In the genomic region with DNA sequence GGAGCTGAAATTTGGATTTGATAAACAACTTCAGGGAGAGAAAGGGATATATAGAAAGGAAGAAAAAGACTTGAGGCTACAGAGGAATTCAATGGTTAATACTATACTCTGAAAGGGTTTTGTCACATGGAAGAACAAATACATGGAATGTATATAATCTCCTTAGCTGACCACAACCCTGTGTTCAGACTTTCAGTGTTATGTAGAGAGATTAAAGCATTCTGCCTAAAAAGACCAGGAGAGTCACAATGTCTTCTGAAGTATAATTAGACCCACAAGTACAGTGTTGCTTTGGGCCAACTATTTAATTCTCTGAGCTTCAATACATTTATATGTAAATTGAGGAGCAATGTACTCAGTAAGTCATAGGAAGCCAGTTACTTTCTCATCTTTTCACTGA, we compare ENCODE assay signal across 33 cellular contexts.
"Had no signal": no experiment of that assay in that cellular context is flagged by ENCODE, and none has a peak within 500 bp of the region (broad histone marks: within the 10 kb centered on the region; RNA-seq: fewer than 3 reads in every experiment).

No MANE protein-coding gene starts in this region.

- H3K9me3 ChIP-seq: Peyer's patch had no signal

- H3K27ac ChIP-seq: brain microvascular endothelial cell, cardiac muscle cell, Peyer's patch, WERI-Rb-1 had no signal

- DNase-seq: activated CD4-positive, alpha-beta memory T cell treated with anti-CD3 and anti-CD28 coated beads, Interleukin-2, amount 10 ng/mL, durations not matched to agents 7 days and 5 days; activated CD4-positive, alpha-beta T cell treated with anti-CD3 and anti-CD28 coated beads for 1 hour; activated CD4-positive, alpha-beta T cell treated with anti-CD3 and anti-CD28 coated beads for 48 hours; activated CD4-positive, CD25-positive, alpha-beta regulatory T cell; activated CD8-positive, alpha-beta memory T cell treated with anti-CD3 and anti-CD28 coated beads for 24 hours; activated CD8-positive, alpha-beta memory T cell treated with anti-CD3 and anti-CD28 coated beads, Interleukin-2, amount 10 ng/mL, durations not matched to agents 7 days and 5 days; activated CD8-positive, alpha-beta memory T cell treated with anti-CD3 and anti-CD28 coated beads, Interleukin-2, amount 50 U/mL, for 48 hours; activated effector memory CD4-positive, alpha-beta T cell treated with Interleukin-2 at 50 U/mL for 16 hours; activated naive CD4-positive, alpha-beta T cell treated with anti-CD3 and anti-CD28 coated beads, Interleukin-2, amount 10 ng/mL, durations not matched to agents 7 days and 5 days; activated naive CD8-positive, alpha-beta T cell treated with anti-CD3 and anti-CD28 coated beads, Interleukin-2, amount 50 U/mL, for 24 hours; activated T-cell treated with anti-CD3 and anti-CD28 coated beads, Interleukin-2, amount 50 U/mL, for 48 hours; aorta; brain microvascular endothelial cell; Karpas-422; KBM-7; NCI-H1048; NCI-H1105 treated with DMSO at 0.1 percent for 48 hours; NCI-H1436; NCI-H1694; NCI-H1930; NCI-H2081 treated with DMSO at 0.1 percent for 48 hours; NCI-H226; NCI-H446 treated with DMSO at 0.1 percent for 48 hours; NCI-H524; NCI-H69; NK-92 treated with Interleukin-12 subunit alpha and Interleukin-12 subunit beta, amount 100 ng/mL, for 24 hours; PC-3; Peyer's patch; Right ventricle myocardium superior; T1000; WERI-Rb-1 had no signal

- H3K36me3 ChIP-seq: brain microvascular endothelial cell, cardiac muscle cell, Peyer's patch, WERI-Rb-1 had no signal

- H3K27me3 Mint-ChIP-seq: activated CD4-positive, alpha-beta memory T cell treated with anti-CD3 and anti-CD28 coated beads, Interleukin-2, amount 10 ng/mL, durations not matched to agents 7 days and 5 days; activated CD8-positive, alpha-beta memory T cell treated with anti-CD3 and anti-CD28 coated beads, Interleukin-2, amount 10 ng/mL, durations not matched to agents 7 days and 5 days; activated naive CD4-positive, alpha-beta T cell treated with anti-CD3 and anti-CD28 coated beads, Interleukin-2, amount 10 ng/mL, durations not matched to agents 7 days and 5 days; activated naive CD8-positive, alpha-beta T cell; activated naive CD8-positive, alpha-beta T cell treated with anti-CD3 and anti-CD28 coated beads, Interleukin-2, amount 50 U/mL, for 24 hours had no signal

- H3K4me3 Mint-ChIP-seq: activated CD4-positive, alpha-beta memory T cell treated with anti-CD3 and anti-CD28 coated beads, Interleukin-2, amount 10 ng/mL, durations not matched to agents 7 days and 5 days; activated CD8-positive, alpha-beta memory T cell treated with anti-CD3 and anti-CD28 coated beads, Interleukin-2, amount 10 ng/mL, durations not matched to agents 7 days and 5 days; activated naive CD4-positive, alpha-beta T cell treated with anti-CD3 and anti-CD28 coated beads, Interleukin-2, amount 10 ng/mL, durations not matched to agents 7 days and 5 days; activated naive CD8-positive, alpha-beta T cell; activated naive CD8-positive, alpha-beta T cell treated with anti-CD3 and anti-CD28 coated beads, Interleukin-2, amount 50 U/mL, for 24 hours had no signal

- H3K27ac Mint-ChIP-seq: activated CD4-positive, alpha-beta memory T cell treated with anti-CD3 and anti-CD28 coated beads, Interleukin-2, amount 10 ng/mL, durations not matched to agents 7 days and 5 days; activated CD8-positive, alpha-beta memory T cell treated with anti-CD3 and anti-CD28 coated beads, Interleukin-2, amount 10 ng/mL, durations not matched to agents 7 days and 5 days; activated naive CD4-positive, alpha-beta T cell treated with anti-CD3 and anti-CD28 coated beads, Interleukin-2, amount 10 ng/mL, durations not matched to agents 7 days and 5 days; activated naive CD8-positive, alpha-beta T cell; activated naive CD8-positive, alpha-beta T cell treated with anti-CD3 and anti-CD28 coated beads, Interleukin-2, amount 50 U/mL, for 24 hours had no signal

- H3K4me1 ChIP-seq: Peyer's patch had no signal

- H3K27me3 ChIP-seq: brain microvascular endothelial cell, cardiac muscle cell, Peyer's patch had no signal

- H3K36me3 Mint-ChIP-seq: activated CD8-positive, alpha-beta memory T cell treated with anti-CD3 and anti-CD28 coated beads, Interleukin-2, amount 10 ng/mL, durations not matched to agents 7 days and 5 days; activated naive CD4-positive, alpha-beta T cell treated with anti-CD3 and anti-CD28 coated beads, Interleukin-2, amount 10 ng/mL, durations not matched to agents 7 days and 5 days; activated naive CD8-positive, alpha-beta T cell had no signal

- H3K4me3 ChIP-seq: cardiac muscle cell, Peyer's patch had no signal

- H3K4me1 Mint-ChIP-seq: activated CD4-positive, alpha-beta memory T cell treated with anti-CD3 and anti-CD28 coated beads, Interleukin-2, amount 10 ng/mL, durations not matched to agents 7 days and 5 days; activated CD8-positive, alpha-beta memory T cell treated with anti-CD3 and anti-CD28 coated beads, Interleukin-2, amount 10 ng/mL, durations not matched to agents 7 days and 5 days; activated naive CD4-positive, alpha-beta T cell treated with anti-CD3 and anti-CD28 coated beads, Interleukin-2, amount 10 ng/mL, durations not matched to agents 7 days and 5 days; activated naive CD8-positive, alpha-beta T cell treated with anti-CD3 and anti-CD28 coated beads, Interleukin-2, amount 50 U/mL, for 24 hours had no signal
